ENCODE assay signal across 8 cellular contexts in the genomic region with DNA sequence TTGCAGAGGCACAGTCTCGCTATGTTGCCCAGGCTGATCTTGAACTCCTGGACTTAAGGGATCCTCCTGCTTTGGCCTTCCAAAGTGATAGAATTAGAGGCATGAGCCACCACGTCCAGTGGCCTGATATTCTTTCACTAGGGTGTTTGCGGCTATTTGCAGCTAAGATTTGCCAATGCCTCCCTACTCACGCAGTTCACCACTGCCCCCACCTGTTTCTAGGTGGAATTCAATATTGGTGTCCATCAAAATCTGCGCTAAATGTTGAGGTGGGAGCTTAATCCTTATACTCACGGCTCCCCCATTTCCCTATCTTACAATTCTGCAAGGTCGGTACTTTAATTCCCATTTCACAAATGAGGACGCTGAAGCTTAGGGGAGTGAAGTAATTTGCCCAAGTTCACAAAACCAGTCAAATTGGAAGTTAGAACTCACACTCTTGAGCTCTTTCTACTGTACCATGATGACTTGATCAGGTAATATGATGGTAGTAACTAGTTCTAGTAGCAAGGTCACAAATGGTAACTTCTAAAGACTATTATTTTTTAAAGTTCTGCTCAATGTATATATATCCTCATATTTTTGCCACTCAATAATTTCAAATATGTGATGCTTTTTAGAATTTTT. TPM values are rescaled to one million over a fixed set of nuclear protein-coding genes. Genes with fewer than 3 reads are reported as not detected.
DNase-seq lines count a peak whose midpoint lies in the region; ATAC-seq and TF ChIP-seq lines count a peak whose summit lies in the region.

No MANE protein-coding gene starts in this region.

- no peaks in the 10 kb centered on the region for H3K36me3 Mint-ChIP-seq in endothelial cell (ENCODE audit: low read depth, unreplicated experiment)

- DNase-seq in COR-L47 (lab: John Stamatoyannopoulos, UW): peak; percentile 35
- peak; percentile 38 for DNase-seq in H4 (ENCODE audit: low spot score)
- peak; percentile 97 for DNase-seq in NCI-H82 treated with DMSO at 0.1 percent for 48 hours (lab: John Stamatoyannopoulos, UW; ENCODE audit: unreplicated experiment)
- DNase-seq in endothelial cell (ENCODE audit: low spot score): peak; percentile 53
- peak; percentile 21 for DNase-seq in putamen (ENCODE audit: low spot score)
- no peak for DNase-seq in KG1 (lab: John Stamatoyannopoulos, UW)
- DNase-seq in activated CD4-positive, alpha-beta T cell treated with anti-CD3 and anti-CD28 coated beads, Interleukin-2, amount 50 U/mL, for 4 hours: no peak

- H3K4me1 Mint-ChIP-seq in endothelial cell (ENCODE audit: unreplicated experiment): peaks cover 2% of the 10 kb centered on the region

- H3K9me3 Mint-ChIP-seq in endothelial cell (ENCODE audit: unreplicated experiment): no peaks in the 10 kb centered on the region

- no peak for ATAC-seq in GM21737 (IDR thresholded peaks at IDR 0.05; ENCODE audit: unreplicated experiment)

- no peaks in the 10 kb centered on the region for H3K27me3 Mint-ChIP-seq in endothelial cell (ENCODE audit: unreplicated experiment)

- H3K4me3 Mint-ChIP-seq in endothelial cell (ENCODE audit: unreplicated experiment): no peak overlapping the region

- TF ChIP-seq CTCF in endothelial cell (IDR thresholded peaks at IDR 0.05; ENCODE audit: unreplicated experiment): peak; percentile 55

- H3K27ac Mint-ChIP-seq in endothelial cell (ENCODE audit: unreplicated experiment): no peak overlapping the region

RNA-seq across cellular contexts. Expression of gene LRRC9, which starts 22.1 kb away (rescaled TPM):
- not detected in 2 replicates for total RNA-seq in H4 (2014; rRNA removed; shearing (Covaris generic))
- total RNA-seq in endothelial cell (ENCODE audit: unreplicated experiment): 0.38 TPM

RNA-seq across cellular contexts. Expression of gene RTN1, which starts 27.3 kb away (rescaled TPM):
- total RNA-seq in H4 (2014; rRNA removed; shearing (Covaris generic)): 5.4 and 6.5 TPM in 2 replicates
- total RNA-seq in endothelial cell (ENCODE audit: unreplicated experiment): 2.1 TPM

Comparison
In these comparisons a context has a peak if more than half of its experiments do, and no peak if none do; other contexts are left out.
1. DNase-seq: peak in COR-L47 (single experiment), H4 (single experiment), NCI-H82 treated with DMSO at 0.1 percent for 48 hours (single experiment), endothelial cell (single experiment) and putamen (single experiment); none in KG1 (single experiment) and activated CD4-positive, alpha-beta T cell treated with anti-CD3 and anti-CD28 coated beads, Interleukin-2, amount 50 U/mL, for 4 hours (0 of 2).